In genomic region chr2:165533331-165533730, GRCh38 we compare ENCODE assay signal across 27 cellular contexts.
"Had no signal": no experiment of that assay in that cellular context is flagged by ENCODE, and none has a peak within 500 bp of the region (broad histone marks: within the 10 kb centered on the region; RNA-seq: fewer than 3 reads in every experiment).

No MANE protein-coding gene starts in this region.

- H3K36me3 ChIP-seq: SJCRH30, WERI-Rb-1 had no signal

- H3K27me3 ChIP-seq: body of pancreas, SJCRH30 had no signal

- H3K9me3 ChIP-seq: body of pancreas, SJCRH30 had no signal

- H3K27ac Mint-ChIP-seq: activated CD4-positive, alpha-beta T cell treated with anti-CD3 and anti-CD28 coated beads, Interleukin-2, amount 10 ng/mL, durations not matched to agents 24 days and 14 days; activated CD8-positive, alpha-beta T cell treated with anti-CD3 and anti-CD28 coated beads, Interleukin-2, amount 10 ng/mL, durations not matched to agents 7 days and 5 days; activated naive CD4-positive, alpha-beta T cell treated with anti-CD3 and anti-CD28 coated beads for 36 hours; activated naive CD4-positive, alpha-beta T cell treated with anti-CD3 and anti-CD28 coated beads, Interleukin-2, amount 50 U/mL, for 72 hours; activated T-cell treated with anti-CD3 and anti-CD28 coated beads, Interleukin-2, amount 50 U/mL, for 24 hours; activated T-helper 1 cell treated with anti-CD3 and anti-CD28 coated beads, Interleukin-12 subunit alpha, Interleukin-12 subunit beta, Interleukin-2, Interleukin-4 antibody, amounts not matched to agents 30 ng/mL and 10 ng/mL and 1 ng/mL, durations not matched to agents 14 hours and 24 hours and 36 hours had no signal

- H3K9me3 Mint-ChIP-seq: activated CD4-positive, alpha-beta T cell treated with anti-CD3 and anti-CD28 coated beads, Interleukin-2, amount 10 ng/mL, durations not matched to agents 24 days and 14 days; activated naive CD4-positive, alpha-beta T cell treated with anti-CD3 and anti-CD28 coated beads for 36 hours; activated naive CD4-positive, alpha-beta T cell treated with anti-CD3 and anti-CD28 coated beads, Interleukin-2, amount 50 U/mL, for 72 hours; activated T-cell treated with anti-CD3 and anti-CD28 coated beads, Interleukin-2, amount 50 U/mL, for 24 hours; activated T-helper 1 cell treated with anti-CD3 and anti-CD28 coated beads, Interleukin-12 subunit alpha, Interleukin-12 subunit beta, Interleukin-2, Interleukin-4 antibody, amounts not matched to agents 30 ng/mL and 10 ng/mL and 1 ng/mL, durations not matched to agents 14 hours and 24 hours and 36 hours had no signal

- H3K4me3 Mint-ChIP-seq: activated CD4-positive, alpha-beta T cell treated with anti-CD3 and anti-CD28 coated beads, Interleukin-2, amount 10 ng/mL, durations not matched to agents 24 days and 14 days; activated CD8-positive, alpha-beta T cell treated with anti-CD3 and anti-CD28 coated beads, Interleukin-2, amount 10 ng/mL, durations not matched to agents 7 days and 5 days; activated naive CD4-positive, alpha-beta T cell treated with anti-CD3 and anti-CD28 coated beads for 36 hours; activated T-cell treated with anti-CD3 and anti-CD28 coated beads, Interleukin-2, amount 50 U/mL, for 24 hours; activated T-helper 1 cell treated with anti-CD3 and anti-CD28 coated beads, Interleukin-12 subunit alpha, Interleukin-12 subunit beta, Interleukin-2, Interleukin-4 antibody, amounts not matched to agents 30 ng/mL and 10 ng/mL and 1 ng/mL, durations not matched to agents 14 hours and 24 hours and 36 hours had no signal

- H3K9ac ChIP-seq: KMS-11 had no signal

- H3K27me3 Mint-ChIP-seq: activated CD4-positive, alpha-beta T cell treated with anti-CD3 and anti-CD28 coated beads, Interleukin-2, amount 10 ng/mL, durations not matched to agents 24 days and 14 days; activated T-cell treated with anti-CD3 and anti-CD28 coated beads, Interleukin-2, amount 50 U/mL, for 24 hours had no signal

- H3K4me1 ChIP-seq: body of pancreas, SJCRH30 had no signal

- ATAC-seq: activated CD8-positive, alpha-beta T cell treated with anti-CD3 and anti-CD28 coated beads, Interleukin-2, amount 10 ng/mL, durations not matched to agents 7 days and 5 days; activated naive CD4-positive, alpha-beta T cell treated with anti-CD3 and anti-CD28 coated beads, Interleukin-2, amount 50 U/mL, for 72 hours; body of pancreas; Panc1 had no signal

- DNase-seq: activated CD4-positive, alpha-beta T cell treated with anti-CD3 and anti-CD28 coated beads, Interleukin-2, amount 10 ng/mL, durations not matched to agents 24 days and 14 days; activated CD4-positive, alpha-beta T cell treated with anti-CD3 and anti-CD28 coated beads, Interleukin-2, amount 50 U/mL, for 48 hours; activated CD8-positive, alpha-beta T cell treated with anti-CD3 and anti-CD28 coated beads, Interleukin-2, amount 10 ng/mL, durations not matched to agents 7 days and 5 days; activated gamma-delta T cell treated with Interleukin-2 at 50 U/mL for 16 hours; activated naive CD4-positive, alpha-beta T cell treated with anti-CD3 and anti-CD28 coated beads for 36 hours; activated T-cell treated with anti-CD3 and anti-CD28 coated beads, Interleukin-2, amount 50 U/mL, for 24 hours; aorta; body of pancreas; caudate nucleus; NCI-H1092 treated with DMSO at 0.1 percent for 48 hours; NCI-H1417 treated with DMSO at 0.1 percent for 48 hours; NCI-H187 treated with DMSO at 0.1 percent for 48 hours; NCI-H2081; NCI-H2171 treated with DMSO at 0.1 percent for 48 hours; NCI-H2227 treated with DMSO at 0.1 percent for 48 hours; NCI-H446 treated with DMSO at 0.1 percent for 48 hours; NCI-H524; NCI-H69; SHP77; SJCRH30; T1000; WERI-Rb-1 had no signal

- H3K4me3 ChIP-seq: body of pancreas, SJCRH30, SK-N-MC had no signal

- H3K4me1 Mint-ChIP-seq: activated CD4-positive, alpha-beta T cell treated with anti-CD3 and anti-CD28 coated beads, Interleukin-2, amount 10 ng/mL, durations not matched to agents 24 days and 14 days had no signal

- H3K36me3 Mint-ChIP-seq: activated naive CD4-positive, alpha-beta T cell treated with anti-CD3 and anti-CD28 coated beads, Interleukin-2, amount 50 U/mL, for 72 hours had no signal
